In genomic region chr13:21347753-21348318, GRCh38 we compare ENCODE assay signal across 23 cellular contexts.
A peak's percentile ranks its signal among the peaks of the same experiment; 100 is the strongest.
DNase-seq lines count a peak whose midpoint lies in the region; ATAC-seq, FAIRE-seq and TF ChIP-seq lines count a peak whose summit lies in the region.
"Had no signal": no experiment of that assay in that cellular context is flagged by ENCODE, and none has a peak within 500 bp of the region (broad histone marks: within the 10 kb centered on the region; RNA-seq: fewer than 3 reads in every experiment).

No MANE protein-coding gene starts in this region.

- H3K23ac ChIP-seq in neuronal stem cell (ENCODE audit: low read depth, low read length, poor library complexity), result no peak overlapping the region

- no peak overlapping the region for H4K91ac ChIP-seq in neuronal stem cell (ENCODE audit: low read depth, low read length, poor library complexity)

- H3K79me1 ChIP-seq in neuronal stem cell (ENCODE audit: low read depth, low read length), result no peaks in the 10 kb centered on the region

- 58% methylated on average over 7 of the region's 10 CpGs for WGBS in HepG2 (ENCODE audit: low lambda C conversion rate)
- 57% methylated on average over 1 of the region's 10 CpGs for WGBS in right lobe of liver (ENCODE audit: insufficient coverage, low coverage, low lambda C conversion rate, missing lambda C conversion rate)
- WGBS in neuronal stem cell (ENCODE audit: extremely low coverage in 2 of 2, insufficient read length in 2 of 2, insufficient replicate concordance in 1 of 2), 2 donors, result no CpG with 5 or more reads among the region's 10 CpGs

- H2BK15ac ChIP-seq in neuronal stem cell (ENCODE audit: low read length), result peak overlapping the region; percentile 43

- no peak overlapping the region for H3K27ac Mint-ChIP-seq in WTC11
- H3K27ac Mint-ChIP-seq: CD14-positive monocyte had no signal

- no TSS peak for BruUV-seq in HepG2 (replicated peaks; lab: Mats Ljungman, UMichigan)

- no peak overlapping the region for H3K27ac ChIP-seq in HepG2 (ENCODE audit: extremely low read length, insufficient read depth, low read length)
- H3K27ac ChIP-seq in right lobe of liver, result no peak overlapping the region
- no peak overlapping the region for H3K27ac ChIP-seq in neuronal stem cell (replicated peaks; ENCODE audit: low read length)
- H3K27ac ChIP-seq: GM23248 had no signal

- H3K36me3 Mint-ChIP-seq in WTC11, result no peaks in the 10 kb centered on the region
- H3K36me3 Mint-ChIP-seq: CD14-positive monocyte, T-cell had no signal

- H3K4me1 Mint-ChIP-seq in WTC11, result no peaks in the 10 kb centered on the region

- TF ChIP-seq CTCF in HepG2 (CRISPR knock-in tag; IDR thresholded peaks at IDR 0.05) (no peak), right lobe of liver (IDR thresholded peaks at IDR 0.05) (no peak), WTC11 (IDR thresholded peaks at IDR 0.05) (no peak)

- no peak for FAIRE-seq in HepG2 (lab: Jason Lieb, UNC)
- FAIRE-seq: D721Med had no signal

- H2BK12ac ChIP-seq in neuronal stem cell (ENCODE audit: low read length), result no peak overlapping the region

- H3K4me2 ChIP-seq in HepG2 (ENCODE audit: low read depth, low read length), result no peak overlapping the region
- H3K4me2 ChIP-seq in neuronal stem cell (ENCODE audit: insufficient read depth, low read length, poor library complexity, severe bottlenecking), result no peak overlapping the region
- H3K4me2 ChIP-seq: SK-N-SH had no signal

- H3K4ac ChIP-seq in neuronal stem cell (ENCODE audit: low read length), result no peak overlapping the region

- H3K79me2 ChIP-seq in HepG2 (ENCODE audit: insufficient read depth, low read length), result no peaks in the 10 kb centered on the region

- H3K4me1 ChIP-seq in HepG2 (ENCODE audit: insufficient read depth, low read length), result no peaks in the 10 kb centered on the region
- no peaks in the 10 kb centered on the region for H3K4me1 ChIP-seq in right lobe of liver
- H3K4me1 ChIP-seq in neuronal stem cell (ENCODE audit: control insufficient read depth in 2 of 2, insufficient read depth in 1 of 2, low read depth in 1 of 2, low read length in 2 of 2), result no peaks in the 10 kb centered on the region

- ATAC-seq in HepG2 (peak; percentile 58), right lobe of liver (no peak), WTC11 (peak; percentile 77), GM21447 (IDR thresholded peaks at IDR 0.05; ENCODE audit: unreplicated experiment) (no peak)
- ATAC-seq: Panc1, T-cell had no signal

- no peak for TF ChIP-seq RAD21 in HepG2 (CRISPR knock-in tag; IDR thresholded peaks at IDR 0.05)

- no peak overlapping the region for H2BK120ac ChIP-seq in neuronal stem cell (ENCODE audit: low read depth, low read length)

- DNase-seq in HepG2 (ENCODE audit: low spot score), result no peak
- no peak for DNase-seq in right lobe of liver
- peak; percentile 39 for DNase-seq in HT-29 (ENCODE audit: low spot score)
- DNase-seq in WTC11 (ENCODE audit: low spot score), result peak; percentile 36
- DNase-seq in neuronal stem cell (ENCODE audit: low spot score), result no peak
- DNase-seq in NCI-H524 treated with DMSO at 0.1 percent for 48 hours (lab: John Stamatoyannopoulos, UW), result no peak
- no peak for DNase-seq in NCI-H1694 treated with DMSO at 0.1 percent for 48 hours (lab: John Stamatoyannopoulos, UW)
- DNase-seq: AML-193, DMS53, GDM1, GM23248, KG1, NCI-H1694, NCI-H2227 treated with DMSO at 0.1 percent for 48 hours, NCI-H510A, NCI-H82, SIG-M5, SK-N-SH, T-cell had no signal

- H2AK5ac ChIP-seq in neuronal stem cell (ENCODE audit: low read depth, low read length), result peak overlapping the region; percentile 37

- H3K14ac ChIP-seq in neuronal stem cell (ENCODE audit: low read length), result no peak overlapping the region

- no peaks in the 10 kb centered on the region for H3K9me3 ChIP-seq in HepG2 (ENCODE audit: low read length)
- H3K9me3 ChIP-seq in right lobe of liver, result no peaks in the 10 kb centered on the region
- H3K9me3 ChIP-seq in neuronal stem cell (replicated peaks in 1 of 2; ENCODE audit: control insufficient read depth in 2 of 2, insufficient read depth in 1 of 2, low read depth in 1 of 2, low read length in 2 of 2), result no peaks in the 10 kb centered on the region
- H3K9me3 ChIP-seq: SK-N-SH had no signal

- no peak for TF ChIP-seq EP300 in HepG2 (IDR thresholded peaks at IDR 0.05; ENCODE audit: low read depth in 2 of 2, low read length in 2 of 2)
- no peak for TF ChIP-seq EP300 in HepG2 (CRISPR knock-in tag; IDR thresholded peaks at IDR 0.05; ENCODE audit: borderline replicate concordance)

- H3K27me3 ChIP-seq in HepG2 (ENCODE audit: control insufficient read depth in 1 of 2, insufficient read depth in 2 of 2, low read length in 2 of 2), result peaks cover 0 to 2% of the 10 kb centered on the region in 2 experiments; a peak in 1 of 5 replicates
- H3K27me3 ChIP-seq in right lobe of liver, result no peaks in the 10 kb centered on the region
- no peaks in the 10 kb centered on the region for H3K27me3 ChIP-seq in neuronal stem cell (ENCODE audit: control insufficient read depth in 3 of 3, insufficient read depth in 3 of 3, low read depth in 1 of 3, low read length in 3 of 3)

- H2BK5ac ChIP-seq in neuronal stem cell (ENCODE audit: low read length), result no peak overlapping the region

- 0 out of 2 replicates have a peak, but pooled peaks cover 3% of the 10 kb centered on the region for H4K20me1 ChIP-seq in HepG2 (ENCODE audit: insufficient read depth, low read length)

- H3K4me3 Mint-ChIP-seq in WTC11, result no peak overlapping the region
- H3K4me3 Mint-ChIP-seq: CD14-positive monocyte, T-cell had no signal

- no peak overlapping the region for H4K8ac ChIP-seq in neuronal stem cell (ENCODE audit: low read depth, low read length)

- H3K36me3 ChIP-seq in HepG2 (replicated peaks in 1 of 2; ENCODE audit: control insufficient read depth in 1 of 2, insufficient read depth in 2 of 2, low read length in 2 of 2), result no peaks in the 10 kb centered on the region
- H3K36me3 ChIP-seq in right lobe of liver, result no peaks in the 10 kb centered on the region
- no peaks in the 10 kb centered on the region for H3K36me3 ChIP-seq in neuronal stem cell (replicated peaks in 1 of 2; ENCODE audit: control insufficient read depth in 2 of 2, insufficient read depth in 2 of 2, low read length in 2 of 2)

- no peak overlapping the region for H3K4me3 ChIP-seq in HepG2 (replicated peaks in 1 of 3; ENCODE audit: insufficient read depth in 1 of 3, low read depth in 2 of 3, low read length in 3 of 3)
- H3K4me3 ChIP-seq in right lobe of liver, result no peak overlapping the region
- H3K4me3 ChIP-seq in neuronal stem cell (ENCODE audit: low read length in 2 of 2), result no peak overlapping the region
- H3K4me3 ChIP-seq: GM23248 had no signal

- TF ChIP-seq POLR2A in HepG2 (IDR thresholded peaks at IDR 0.05; ENCODE audit: insufficient read depth in 1 of 2, low read depth in 2 of 2, low read length in 2 of 2), result no peak
- no peak for TF ChIP-seq POLR2A in right lobe of liver (IDR thresholded peaks at IDR 0.05)

- in situ Hi-C loops in HepG2 (cut with HindIII; ENCODE audit: extremely low pct_ligation_motif_present, low pct_unique_long_range_greater_than_20kb), result no loop called here

- CTCF ChIA-PET in HepG2 (lab: Yijun Ruan, JAX; ENCODE audit: low intra/inter-chr PET ratio, low total read pairs), result no interaction called here
- CTCF ChIA-PET in WTC11 (lab: Charles Lee), result interaction anchor here (1.5 kb wide), 1 partner anchor 11 kb away, joined by 5 read pairs; no protein-coding TSS in a partner anchor

- H3K27me3 Mint-ChIP-seq in WTC11 (ENCODE audit: low read depth), result no peaks in the 10 kb centered on the region
- H3K27me3 Mint-ChIP-seq: T-cell had no signal

- POLR2A ChIA-PET in HepG2 (lab: Yijun Ruan, JAX) (no interaction called here), WTC11 (lab: Charles Lee) (no interaction called here)

- no peak overlapping the region for H2AFZ ChIP-seq in HepG2 (ENCODE audit: low read length)
- H2AFZ ChIP-seq in neuronal stem cell (ENCODE audit: low read length), result no peak overlapping the region
- H2AFZ ChIP-seq: GM23248 had no signal

- peak overlapping the region; percentile 48 for H3K18ac ChIP-seq in neuronal stem cell (ENCODE audit: low read length)

- H3K9me3 Mint-ChIP-seq in WTC11, result no peaks in the 10 kb centered on the region
- H3K9me3 Mint-ChIP-seq: CD14-positive monocyte, T-cell had no signal

- H3K9ac ChIP-seq in HepG2 (ENCODE audit: insufficient read depth, low read depth, low read length), result no peak overlapping the region
- H3K9ac ChIP-seq in neuronal stem cell (ENCODE audit: low read depth, low read length, poor library complexity), result no peak overlapping the region
- H3K9ac ChIP-seq: GM23248, SK-N-SH had no signal

- intact Hi-C loops in HepG2 (cut with micrococcal nuclease; ENCODE audit: unreplicated experiment) (no loop called here), right lobe of liver (cut with DNase I) (no loop called here)

TF ChIP-seq in HepG2, 621 proteins besides CTCF, POLR2A, EP300 and RAD21:
- peak; percentile 18; the same call in 1 of the 2 replicates for TF ChIP-seq STAG1 (CRISPR knock-in tag; IDR thresholded peaks at IDR 0.05)
- TF ChIP-seq CBFB (CRISPR knock-in tag; IDR thresholded peaks at IDR 0.05), result no peak

TF ChIP-seq in WTC11, 78 proteins besides CTCF, POLR2A, EP300 and RAD21:
- TF ChIP-seq FOXK1 (CRISPR knock-in tag; IDR thresholded peaks at IDR 0.05), result no peak

Comparison
In these comparisons a context has a peak if more than half of its experiments do, and no peak if none do; other contexts are left out.
1. ATAC-seq: peak in HepG2 (single experiment) and WTC11 (single experiment); none in right lobe of liver (0 of 4) and GM21447 (single experiment).
2. DNase-seq: peak in HT-29 (single experiment) and WTC11 (single experiment); none in HepG2 (single experiment), right lobe of liver (0 of 3), neuronal stem cell (single experiment), NCI-H524 treated with DMSO at 0.1 percent for 48 hours (single experiment) and NCI-H1694 treated with DMSO at 0.1 percent for 48 hours (single experiment).